In genomic region chr4:41681054-41681453, GRCh38 we compare ENCODE assay signal across 9 cellular contexts.
"Had no signal": no experiment of that assay in that cellular context is flagged by ENCODE, and none has a peak within 500 bp of the region (broad histone marks: within the 10 kb centered on the region; RNA-seq: fewer than 3 reads in every experiment).

No MANE protein-coding gene starts in this region.

- H3K4me1 ChIP-seq: HAP-1 had no signal

- ATAC-seq: HCT116, HepG2 had no signal

- H3K27ac Mint-ChIP-seq: HFFc6, IgD-negative memory B cell had no signal

- H3K4me3 ChIP-seq: GM23248, HAP-1 had no signal

- H3K9me3 ChIP-seq: HAP-1 had no signal

- DNase-seq: GM23248, GOT3, H7, HFFc6 had no signal

- H3K4me3 Mint-ChIP-seq: HFFc6, IgD-negative memory B cell had no signal

- H3K9me3 Mint-ChIP-seq: HFFc6, IgD-negative memory B cell had no signal

- H3K27ac ChIP-seq: GM23248, HL-60 had no signal

- H3K4me1 Mint-ChIP-seq: IgD-negative memory B cell had no signal
